Comparison of ENCODE assay signal across 8 cellular contexts in the genomic region with DNA sequence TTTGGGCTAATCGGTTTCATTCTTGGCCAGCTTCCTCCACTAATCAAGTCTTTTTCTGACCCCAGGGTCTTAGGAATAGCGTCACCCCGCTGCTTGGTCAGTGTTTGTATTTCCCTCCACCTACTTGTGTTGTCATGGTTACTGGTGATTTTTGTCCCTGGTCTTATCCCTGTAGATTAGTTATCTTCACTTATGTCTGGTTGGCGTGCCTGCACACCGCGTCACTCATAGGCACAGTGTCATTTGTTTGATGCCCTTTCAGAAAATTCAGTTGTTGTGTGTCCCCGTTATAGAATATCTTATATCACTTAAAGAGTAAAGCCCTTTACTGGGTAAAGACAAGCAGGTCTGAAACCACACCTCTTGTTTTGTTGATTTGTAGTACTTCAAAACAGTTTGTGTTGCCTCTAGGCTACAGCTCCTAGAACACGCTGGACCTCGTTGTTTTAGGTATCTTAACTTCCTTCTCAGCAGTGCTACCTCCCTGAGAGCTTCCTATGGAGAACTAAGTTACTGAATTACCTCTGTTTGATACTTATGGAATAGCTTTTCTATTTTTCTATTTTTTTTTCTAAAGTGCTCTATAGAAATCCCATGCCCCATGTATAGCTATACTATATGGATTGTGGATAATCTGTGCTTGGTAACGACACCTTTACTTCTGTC. TPM values are rescaled to one million over a fixed set of nuclear protein-coding genes. Genes with fewer than 3 reads are reported as not detected.
A peak's percentile ranks its signal among the peaks of the same experiment; 100 is the strongest.
DNase-seq lines count a peak whose midpoint lies in the region; ATAC-seq and TF ChIP-seq lines count a peak whose summit lies in the region.

No MANE protein-coding gene starts in this region.

- WGBS in esophagus, 2 donors, result 6 to 7% methylated on average over 10 of the region's 10 CpGs

- DNase-seq in GM12865 (ENCODE audit: low read depth) (peak; percentile 46), HL-60 (ENCODE audit: low read depth in 1 of 2, low spot score in 1 of 2) (peak; percentile 35), T1000 (lab: John Stamatoyannopoulos, UW) (peak; percentile 55), myocyte (ENCODE audit: low read depth) (peak; percentile 53), SHP77 treated with DMSO at 0.1 percent for 48 hours (lab: John Stamatoyannopoulos, UW) (no peak), GM19240 (ENCODE audit: insufficient read length, low spot score) (no peak)

- H3K27me3 ChIP-seq in HL-60 (ENCODE audit: insufficient read depth, poor library complexity, severe bottlenecking), result no peaks in the 10 kb centered on the region
- no peaks in the 10 kb centered on the region for H3K27me3 ChIP-seq in esophagus (ENCODE audit: control insufficient read depth in 1 of 2, insufficient read depth in 2 of 2, low read length in 2 of 2)

- H3K9me3 ChIP-seq in esophagus (ENCODE audit: control insufficient read depth in 2 of 2, insufficient read depth in 1 of 2, low read depth in 1 of 2, low read length in 1 of 2), result no peaks in the 10 kb centered on the region

- TF ChIP-seq CTCF in GM12865 (IDR thresholded peaks at IDR 0.05; ENCODE audit: insufficient read depth, low read depth, low read length, missing control alignments) (no peak), HL-60 (IDR thresholded peaks at IDR 0.05; ENCODE audit: insufficient read depth, low read length) (no peak)

- H3K27ac ChIP-seq in HL-60 (replicated peaks), result peak overlapping the region; percentile 83
- peak overlapping the region in 1 of 2 donors; percentile 97 for H3K27ac ChIP-seq in esophagus (ENCODE audit: low read depth in 2 of 2, low read length in 1 of 2)

- H3K36me3 ChIP-seq in esophagus (ENCODE audit: control insufficient read depth in 2 of 2, insufficient read depth in 2 of 2, low read length in 1 of 2), result no peaks in the 10 kb centered on the region

- ATAC-seq in GM19328 (IDR thresholded peaks at IDR 0.05; ENCODE audit: unreplicated experiment), result no peak

- peak overlapping the region; percentile 61 for H3K4me3 ChIP-seq in GM12865 (ENCODE audit: low read depth, low read length)
- H3K4me3 ChIP-seq in HL-60 (replicated peaks; ENCODE audit: insufficient read depth, low read length), result peak overlapping the region; percentile 95
- peak overlapping the region; percentile 97 to 100 for H3K4me3 ChIP-seq in esophagus (ENCODE audit: low read depth in 1 of 2, low read length in 2 of 2)

- no peaks in the 10 kb centered on the region for H3K4me1 ChIP-seq in esophagus (ENCODE audit: control insufficient read depth in 2 of 2, insufficient read depth in 2 of 2, low read length in 1 of 2)

RNA-seq across cellular contexts. Expression of a gene that starts 0.9 kb away (rescaled TPM):
- polyA plus RNA-seq in esophagus, result 10 to 100 TPM in 1 of 2 donors, 1 to 10 TPM in 1; 7.5 to 14.7 TPM
- total RNA-seq in myocyte, result 72.2 and 81.0 TPM in 2 replicates
- polyA plus RNA-seq in myocyte (2012), result 11.0 TPM

RNA-seq across cellular contexts. Expression of a gene that starts 7.7 kb away (rescaled TPM):
- polyA plus RNA-seq in esophagus, result 10 to 100 TPM; 10.6 to 19.8 TPM
- 22.5 and 41.7 TPM in 2 replicates for total RNA-seq in myocyte
- 17.3 TPM for polyA plus RNA-seq in myocyte (2012)

Comparison
In these comparisons a context has a peak if more than half of its experiments do, and no peak if none do; other contexts are left out.
1. DNase-seq: peak in GM12865 (single experiment), HL-60 (2 of 2), T1000 (single experiment) and myocyte (single experiment); none in SHP77 treated with DMSO at 0.1 percent for 48 hours (single experiment) and GM19240 (single experiment).
2. Peak in every context shown above with its lines, with median percentiles within 50 percentile points of each other: H3K4me3 ChIP-seq.